In the genomic region with DNA sequence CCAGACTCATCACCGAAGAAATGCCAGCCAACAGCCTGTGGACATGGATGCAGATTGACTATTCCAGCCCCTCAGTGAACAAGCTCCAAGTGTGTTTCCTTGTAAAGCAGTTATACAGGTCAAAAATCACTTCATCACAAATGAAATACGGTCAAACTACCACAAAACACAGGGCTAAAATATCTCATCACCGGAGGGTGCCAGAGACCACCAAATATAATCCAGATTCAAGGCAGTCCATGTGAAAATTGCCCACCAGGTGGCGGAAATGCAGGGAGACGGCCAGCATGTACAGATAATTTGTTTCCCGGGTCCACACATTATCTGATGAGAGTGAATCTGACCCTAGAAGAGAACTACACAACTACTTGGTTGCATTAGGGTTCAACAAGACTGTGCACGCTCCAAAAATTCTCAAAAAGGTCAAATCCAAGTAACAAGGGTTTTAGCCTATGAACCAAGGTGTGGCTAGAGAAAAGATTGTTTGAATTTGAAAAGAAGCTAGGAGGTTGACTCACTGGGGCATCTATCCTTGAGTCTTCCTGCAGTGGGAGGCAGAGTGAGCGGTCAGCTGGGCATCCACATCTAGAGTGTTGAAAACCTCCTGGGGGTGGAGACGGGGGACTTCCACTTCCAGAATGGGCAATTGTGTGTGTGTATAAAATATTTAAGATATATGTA, we compare ENCODE assay signal across 8 cellular contexts.
DNase-seq lines count a peak whose midpoint lies in the region; ATAC-seq and TF ChIP-seq lines count a peak whose summit lies in the region.

No MANE protein-coding gene starts in this region.

- H3K36me3 ChIP-seq in ascending aorta: no peaks in the 10 kb centered on the region

- no peaks in the 10 kb centered on the region for H3K4me1 ChIP-seq in ascending aorta

- peaks cover 3% of the 10 kb centered on the region for H3K36me3 Mint-ChIP-seq in T-helper 17 cell (ENCODE audit: low read depth)

- H3K27me3 Mint-ChIP-seq in T-helper 17 cell: peaks cover 41% of the 10 kb centered on the region

- intact Hi-C loops in ascending aorta (cut with DNase I): loop anchor here (1.0 to 5.0 kb wide), 3 partner anchors 112 to 428 kb away; no protein-coding TSS in a partner anchor

- no peak overlapping the region for H3K4me3 Mint-ChIP-seq in T-helper 17 cell

- H3K4me1 Mint-ChIP-seq in T-helper 17 cell: peaks cover 4% of the 10 kb centered on the region

- TF ChIP-seq CTCF in ascending aorta (IDR thresholded peaks at IDR 0.05): peak; percentile 67 to 72 (median 71)

- H3K27me3 ChIP-seq in ascending aorta: no peaks in the 10 kb centered on the region

- H3K27ac ChIP-seq in ascending aorta: no peak overlapping the region

- peak; percentile 65 for ATAC-seq in T-helper 17 cell
- ATAC-seq in GM21423 (IDR thresholded peaks at IDR 0.05; ENCODE audit: unreplicated experiment): no peak

- H3K27ac Mint-ChIP-seq in T-helper 17 cell: peak overlapping the region; percentile 27

- peak; percentile 72 for DNase-seq in GM03348 (ENCODE audit: low spot score)
- DNase-seq in NCI-H1105 (lab: John Stamatoyannopoulos, UW): peak; percentile 75
- peak in 2 of 3 donors; percentile 44 to 66 for DNase-seq in T-helper 17 cell
- DNase-seq in ascending aorta (ENCODE audit: low spot score in 2 of 2): peak in 1 of 2 donors; percentile 76
- peak; percentile 82 to 86 for DNase-seq in hippocampal formation (lab: John Stamatoyannopoulos, UW)
- DNase-seq in stimulated activated CD4-positive, alpha-beta T cell treated with anti-CD3 and anti-CD28 coated beads, Interleukin-12 subunit alpha, Interleukin-12 subunit beta, amount 100 ng/mL, for 4 hours: peak; percentile 69
- DNase-seq in mesenteric fat pad (ENCODE audit: low spot score): no peak

- H3K9me3 ChIP-seq in T-helper 17 cell (ENCODE audit: control insufficient read depth, low read length, poor library complexity, severe bottlenecking) (no peaks in the 10 kb centered on the region), ascending aorta (peaks cover 0 to 6% of the 10 kb centered on the region in 2 donors)

- H3K4me3 ChIP-seq in ascending aorta: no peak overlapping the region
